In genomic region chr7:76349313-76349885, GRCh38 we compare ENCODE assay signal across 18 cellular contexts. TPM values are rescaled to one million over a fixed set of nuclear protein-coding genes. Genes with fewer than 3 reads are reported as not detected.
DNase-seq lines count a peak whose midpoint lies in the region; ATAC-seq and TF ChIP-seq lines count a peak whose summit lies in the region.
"Had no signal": no experiment of that assay in that cellular context is flagged by ENCODE, and none has a peak within 500 bp of the region (broad histone marks: within the 10 kb centered on the region; RNA-seq: fewer than 3 reads in every experiment).

No MANE protein-coding gene starts in this region.

- no peak for ATAC-seq in activated CD8-positive, alpha-beta T cell treated with anti-CD3 and anti-CD28 coated beads for 36 hours
- no peak for ATAC-seq in activated CD8-positive, alpha-beta T cell treated with anti-CD3 and anti-CD28 coated beads, Interleukin-2, amount 10 ng/mL, durations not matched to agents 7 days and 5 days
- no peak for ATAC-seq in psoas muscle
- no peak for ATAC-seq in stimulated activated memory B cell treated with anti-CD40 and anti-IgM and Interleukin-4, amounts not matched to agents 10 μg/mL and 1 μg/mL and 100 μg/mL, for 72 hours
- ATAC-seq: PC-3 had no signal

- no peak overlapping the region for H3K4me3 ChIP-seq in psoas muscle
- H3K4me3 ChIP-seq: BLaER1 had no signal

- DNase-seq in activated CD8-positive, alpha-beta T cell treated with anti-CD3 and anti-CD28 coated beads for 36 hours = no peak
- DNase-seq in activated CD8-positive, alpha-beta T cell treated with anti-CD3 and anti-CD28 coated beads, Interleukin-2, amount 10 ng/mL, durations not matched to agents 7 days and 5 days = no peak
- DNase-seq in RWPE1 (ENCODE audit: low spot score) (no peak), psoas muscle (no peak), middle frontal gyrus (ENCODE audit: extremely low spot score, low spot score) (no peak)
- DNase-seq in activated naive CD8-positive, alpha-beta T cell treated with anti-CD3 and anti-CD28 coated beads for 36 hours = no peak
- DNase-seq in effector CD8-positive, alpha-beta T cell (lab: John Stamatoyannopoulos, UW) = no peak
- DNase-seq: CD8-positive, alpha-beta memory T cell; DMS79 treated with DMSO at 0.1 percent for 48 hours; GOT3; KBM-7; NCI-H1436 treated with DMSO at 0.1 percent for 48 hours; NCI-H2081; NCI-H510A; NCI-H82; PC-3 had no signal

- no peak overlapping the region for H3K4me3 Mint-ChIP-seq in activated CD8-positive, alpha-beta T cell treated with anti-CD3 and anti-CD28 coated beads for 36 hours
- no peak overlapping the region for H3K4me3 Mint-ChIP-seq in activated CD8-positive, alpha-beta T cell treated with anti-CD3 and anti-CD28 coated beads, Interleukin-2, amount 10 ng/mL, durations not matched to agents 7 days and 5 days
- no peak overlapping the region for H3K4me3 Mint-ChIP-seq in activated naive CD8-positive, alpha-beta T cell treated with anti-CD3 and anti-CD28 coated beads for 36 hours
- no peak overlapping the region for H3K4me3 Mint-ChIP-seq in stimulated activated memory B cell treated with anti-CD40 and anti-IgM and Interleukin-4, amounts not matched to agents 10 μg/mL and 1 μg/mL and 100 μg/mL, for 72 hours

- H3K36me3 ChIP-seq in psoas muscle (ENCODE audit: insufficient read depth in 1 of 2, low read depth in 1 of 2) = peaks cover 3 to 55% of the 10 kb centered on the region in 2 donors

- no peaks in the 10 kb centered on the region for H3K9me3 ChIP-seq in psoas muscle

- POLR2A ChIA-PET in activated CD8-positive, alpha-beta T cell treated with anti-CD3 and anti-CD28 coated beads for 36 hours (lab: Charles Lee) = interaction anchor here (0.8 to 1.7 kb wide), 4 partner anchors 9 to 35 kb away, joined by 3 to 4 read pairs (median 4); partner anchors contain the start of gene YWHAG
- POLR2A ChIA-PET in activated CD8-positive, alpha-beta T cell treated with anti-CD3 and anti-CD28 coated beads, Interleukin-2, amount 10 ng/mL, durations not matched to agents 7 days and 5 days (lab: Charles Lee) = no interaction called here
- POLR2A ChIA-PET in RWPE1 (lab: Yijun Ruan, JAX; ENCODE audit: low non-redundant PET) = no interaction called here

- no peak for TF ChIP-seq CTCF in activated CD8-positive, alpha-beta T cell treated with anti-CD3 and anti-CD28 coated beads for 36 hours (IDR thresholded peaks at IDR 0.05)
- TF ChIP-seq CTCF in RWPE1 (conservative IDR thresholded peaks at IDR 0.05; ENCODE audit: low read depth) (no peak), psoas muscle (IDR thresholded peaks at IDR 0.05) (no peak)

- no peaks in the 10 kb centered on the region for H3K9me3 Mint-ChIP-seq in activated CD8-positive, alpha-beta T cell treated with anti-CD3 and anti-CD28 coated beads for 36 hours
- H3K9me3 Mint-ChIP-seq in activated CD8-positive, alpha-beta T cell treated with anti-CD3 and anti-CD28 coated beads, Interleukin-2, amount 10 ng/mL, durations not matched to agents 7 days and 5 days (ENCODE audit: insufficient read depth) = no peaks in the 10 kb centered on the region
- no peaks in the 10 kb centered on the region for H3K9me3 Mint-ChIP-seq in activated naive CD8-positive, alpha-beta T cell treated with anti-CD3 and anti-CD28 coated beads for 36 hours
- H3K9me3 Mint-ChIP-seq in stimulated activated memory B cell treated with anti-CD40 and anti-IgM and Interleukin-4, amounts not matched to agents 10 μg/mL and 1 μg/mL and 100 μg/mL, for 72 hours = no peaks in the 10 kb centered on the region
- H3K9me3 Mint-ChIP-seq: CD8-positive, alpha-beta memory T cell had no signal

- peaks cover 93% of the 10 kb centered on the region for H3K4me1 ChIP-seq in psoas muscle

- WGBS in psoas muscle, 3 donors = 71 to 79% (median 74%) methylated on average over 8 of the region's 8 CpGs

- H3K27ac ChIP-seq in RWPE1 (peak overlapping the region; percentile 37), psoas muscle (peak overlapping the region; percentile 100)
- H3K27ac ChIP-seq: BLaER1 had no signal

- peaks cover 72% of the 10 kb centered on the region for H3K36me3 Mint-ChIP-seq in activated CD8-positive, alpha-beta T cell treated with anti-CD3 and anti-CD28 coated beads for 36 hours (ENCODE audit: low read depth)
- H3K36me3 Mint-ChIP-seq in activated CD8-positive, alpha-beta T cell treated with anti-CD3 and anti-CD28 coated beads, Interleukin-2, amount 10 ng/mL, durations not matched to agents 7 days and 5 days (ENCODE audit: low read depth) = peaks cover 64% of the 10 kb centered on the region
- peaks cover 71% of the 10 kb centered on the region for H3K36me3 Mint-ChIP-seq in activated naive CD8-positive, alpha-beta T cell treated with anti-CD3 and anti-CD28 coated beads for 36 hours
- peaks cover 54% of the 10 kb centered on the region for H3K36me3 Mint-ChIP-seq in stimulated activated memory B cell treated with anti-CD40 and anti-IgM and Interleukin-4, amounts not matched to agents 10 μg/mL and 1 μg/mL and 100 μg/mL, for 72 hours

- CTCF ChIA-PET in activated CD8-positive, alpha-beta T cell treated with anti-CD3 and anti-CD28 coated beads for 36 hours (lab: Charles Lee) = interaction anchor here (1.2 kb wide), 1 partner anchor 31 kb away, joined by 3 read pairs; no protein-coding TSS in a partner anchor
- CTCF ChIA-PET in activated CD8-positive, alpha-beta T cell treated with anti-CD3 and anti-CD28 coated beads, Interleukin-2, amount 10 ng/mL, durations not matched to agents 7 days and 5 days (lab: Charles Lee) = interaction anchor here (1.4 kb wide), 2 partner anchors 24 to 58 kb away, joined by 3 to 4 read pairs; no protein-coding TSS in a partner anchor
- CTCF ChIA-PET in RWPE1 (lab: Yijun Ruan, JAX) = no interaction called here

- H3K27me3 ChIP-seq in psoas muscle (ENCODE audit: insufficient read depth in 3 of 3, low read length in 2 of 3) = no peaks in the 10 kb centered on the region
- H3K27me3 ChIP-seq: BLaER1 had no signal

- H3K27me3 Mint-ChIP-seq in activated CD8-positive, alpha-beta T cell treated with anti-CD3 and anti-CD28 coated beads for 36 hours = no peaks in the 10 kb centered on the region
- H3K27me3 Mint-ChIP-seq in activated CD8-positive, alpha-beta T cell treated with anti-CD3 and anti-CD28 coated beads, Interleukin-2, amount 10 ng/mL, durations not matched to agents 7 days and 5 days (ENCODE audit: low read depth) = no peaks in the 10 kb centered on the region
- no peaks in the 10 kb centered on the region for H3K27me3 Mint-ChIP-seq in activated naive CD8-positive, alpha-beta T cell treated with anti-CD3 and anti-CD28 coated beads for 36 hours
- no peaks in the 10 kb centered on the region for H3K27me3 Mint-ChIP-seq in stimulated activated memory B cell treated with anti-CD40 and anti-IgM and Interleukin-4, amounts not matched to agents 10 μg/mL and 1 μg/mL and 100 μg/mL, for 72 hours
- H3K27me3 Mint-ChIP-seq: CD8-positive, alpha-beta memory T cell had no signal

- H3K4me1 Mint-ChIP-seq in activated CD8-positive, alpha-beta T cell treated with anti-CD3 and anti-CD28 coated beads for 36 hours (ENCODE audit: low read depth) = peaks cover 65% of the 10 kb centered on the region
- H3K4me1 Mint-ChIP-seq in activated CD8-positive, alpha-beta T cell treated with anti-CD3 and anti-CD28 coated beads, Interleukin-2, amount 10 ng/mL, durations not matched to agents 7 days and 5 days (ENCODE audit: low read depth) = peaks cover 48% of the 10 kb centered on the region
- peaks cover 58% of the 10 kb centered on the region for H3K4me1 Mint-ChIP-seq in activated naive CD8-positive, alpha-beta T cell treated with anti-CD3 and anti-CD28 coated beads for 36 hours
- peaks cover 69% of the 10 kb centered on the region for H3K4me1 Mint-ChIP-seq in stimulated activated memory B cell treated with anti-CD40 and anti-IgM and Interleukin-4, amounts not matched to agents 10 μg/mL and 1 μg/mL and 100 μg/mL, for 72 hours

- peak overlapping the region; percentile 36 for H3K27ac Mint-ChIP-seq in activated CD8-positive, alpha-beta T cell treated with anti-CD3 and anti-CD28 coated beads for 36 hours
- no peak overlapping the region for H3K27ac Mint-ChIP-seq in activated CD8-positive, alpha-beta T cell treated with anti-CD3 and anti-CD28 coated beads, Interleukin-2, amount 10 ng/mL, durations not matched to agents 7 days and 5 days
- H3K27ac Mint-ChIP-seq in activated naive CD8-positive, alpha-beta T cell treated with anti-CD3 and anti-CD28 coated beads for 36 hours = peak overlapping the region; percentile 20
- no peak overlapping the region for H3K27ac Mint-ChIP-seq in stimulated activated memory B cell treated with anti-CD40 and anti-IgM and Interleukin-4, amounts not matched to agents 10 μg/mL and 1 μg/mL and 100 μg/mL, for 72 hours

- intact Hi-C loops in activated CD8-positive, alpha-beta T cell treated with anti-CD3 and anti-CD28 coated beads for 36 hours (cut with micrococcal nuclease) = no loop called here
- intact Hi-C loops in psoas muscle (cut with DNase I) = no loop called here

RNA-seq across cellular contexts. Expression of gene YWHAG, which starts 9.4 kb away (rescaled TPM):
- 100 to 1,000 TPM; 138 to 143 TPM for total RNA-seq in activated CD8-positive, alpha-beta T cell treated with anti-CD3 and anti-CD28 coated beads for 36 hours
- 10 to 100 TPM; 77.9 to 79.3 TPM for total RNA-seq in activated CD8-positive, alpha-beta T cell treated with anti-CD3 and anti-CD28 coated beads, Interleukin-2, amount 10 ng/mL, durations not matched to agents 7 days and 5 days
- 100 to 1,000 TPM; 155 to 157 TPM for total RNA-seq in activated naive CD8-positive, alpha-beta T cell treated with anti-CD3 and anti-CD28 coated beads for 36 hours
- total RNA-seq in psoas muscle = 100 to 1,000 TPM; 342 to 421 (median 401) TPM
- polyA plus RNA-seq in psoas muscle = 100 to 1,000 TPM; 204 to 523 (median 213) TPM

RNA-seq across cellular contexts. Expression of gene HSPB1, which starts 46.9 kb away (rescaled TPM):
- 100 to 1,000 TPM; 104 to 109 TPM for total RNA-seq in activated CD8-positive, alpha-beta T cell treated with anti-CD3 and anti-CD28 coated beads for 36 hours
- total RNA-seq in activated CD8-positive, alpha-beta T cell treated with anti-CD3 and anti-CD28 coated beads, Interleukin-2, amount 10 ng/mL, durations not matched to agents 7 days and 5 days = 10 to 100 TPM; 37.2 to 40.4 TPM
- total RNA-seq in activated naive CD8-positive, alpha-beta T cell treated with anti-CD3 and anti-CD28 coated beads for 36 hours = 100 to 1,000 TPM in 1 of 2 experiments, 10 to 100 TPM in 1; 96.7 to 102 TPM
- total RNA-seq in psoas muscle = 1,000 to 10,000 TPM; 2,972 to 5,803 (median 5,243) TPM
- 1,000 to 10,000 TPM; 1,312 to 4,364 (median 1,775) TPM for polyA plus RNA-seq in psoas muscle

Comparison
In these comparisons a context has a peak if more than half of its experiments do, and no peak if none do; other contexts are left out.
1. H3K27ac Mint-ChIP-seq: peak in activated CD8-positive, alpha-beta T cell treated with anti-CD3 and anti-CD28 coated beads for 36 hours (single experiment) and activated naive CD8-positive, alpha-beta T cell treated with anti-CD3 and anti-CD28 coated beads for 36 hours (single experiment); none in activated CD8-positive, alpha-beta T cell treated with anti-CD3 and anti-CD28 coated beads, Interleukin-2, amount 10 ng/mL, durations not matched to agents 7 days and 5 days (single experiment) and stimulated activated memory B cell treated with anti-CD40 and anti-IgM and Interleukin-4, amounts not matched to agents 10 μg/mL and 1 μg/mL and 100 μg/mL, for 72 hours (single experiment).
2. RNA of gene HSPB1, which starts 46.9 kb away (total RNA-seq): 2,972 to 5,803 TPM in psoas muscle; 104 to 109 TPM in activated CD8-positive, alpha-beta T cell treated with anti-CD3 and anti-CD28 coated beads for 36 hours, 96.7 to 102 TPM in activated naive CD8-positive, alpha-beta T cell treated with anti-CD3 and anti-CD28 coated beads for 36 hours and 37.2 to 40.4 TPM in activated CD8-positive, alpha-beta T cell treated with anti-CD3 and anti-CD28 coated beads, Interleukin-2, amount 10 ng/mL, durations not matched to agents 7 days and 5 days; every median in the first group is over 10 times any median in the second.